ENCODE assay signal across 29 cellular contexts in genomic region chr6:13278991-13279390, GRCh38. TPM values are rescaled to one million over a fixed set of nuclear protein-coding genes. Genes with fewer than 3 reads are reported as not detected.
A peak's percentile ranks its signal among the peaks of the same experiment; 100 is the strongest.
DNase-seq lines count a peak whose midpoint lies in the region; ATAC-seq and TF ChIP-seq lines count a peak whose summit lies in the region.
"Had no signal": no experiment of that assay in that cellular context is flagged by ENCODE, and none has a peak within 500 bp of the region (broad histone marks: within the 10 kb centered on the region; RNA-seq: fewer than 3 reads in every experiment).

No MANE protein-coding gene starts in this region.

- TF ChIP-seq CTCF in fibroblast of villous mesenchyme (IDR thresholded peaks at IDR 0.05; ENCODE audit: insufficient read depth, low read depth, low read length) (no peak), chondrocyte (IDR thresholded peaks at IDR 0.05) (no peak), dorsolateral prefrontal cortex (IDR thresholded peaks at IDR 0.05 in 54 of 56, conservative IDR thresholded peaks at IDR 0.05 in 2 of 56; ENCODE audit: low read depth in 1 of 56, partially characterized antibody in 56 of 56) (no peak)

- H3K36me3 ChIP-seq in SK-N-MC (ENCODE audit: insufficient read depth, low read length): no peaks in the 10 kb centered on the region
- H3K36me3 ChIP-seq: pancreas, SJSA1 had no signal

- H3K9me3 ChIP-seq in SK-N-MC (ENCODE audit: low read depth, low read length): no peaks in the 10 kb centered on the region
- H3K9me3 ChIP-seq: A549, heart right ventricle, lower lobe of right lung, pancreas, SJSA1, upper lobe of left lung had no signal

- H3K4me3 ChIP-seq in SK-N-MC (peak overlapping the region; percentile 14; the same call in 1 of the 2 replicates), fibroblast of villous mesenchyme (ENCODE audit: low read depth, low read length) (no peak overlapping the region), dorsolateral prefrontal cortex (no peak overlapping the region)
- H3K4me3 ChIP-seq: A549, heart right ventricle, K562, lower lobe of right lung, pancreas, SJSA1, upper lobe of left lung had no signal

- H3K27ac ChIP-seq in SK-N-MC: peak overlapping the region; percentile 27; the same call in 1 of the 2 replicates
- no peak overlapping the region for H3K27ac ChIP-seq in dorsolateral prefrontal cortex
- H3K27ac ChIP-seq: A549, heart right ventricle, lower lobe of right lung, pancreas, SJSA1 had no signal

- H3K9me3 Mint-ChIP-seq in chondrocyte (ENCODE audit: low read depth): no peaks in the 10 kb centered on the region
- H3K9me3 Mint-ChIP-seq: activated CD8-positive, alpha-beta T cell treated with anti-CD3 and anti-CD28 coated beads for 36 hours; activated T-helper 17 cell treated with anti-CD3 and anti-CD28 coated beads, Interleukin-2, amount 50 U/mL, for 72 hours; CD4-positive, alpha-beta T cell; endodermal cell; natural killer cell treated with Interleukin-12 subunit alpha and Interleukin-12 subunit beta and Interleukin-15 and Interleukin-18, amount 100 ng/mL, for 72 hours; stimulated activated effector memory CD8-positive, alpha-beta T cell treated with anti-CD3 and anti-CD28 coated beads, Interleukin-12 subunit alpha, Interleukin-12 subunit beta, amount 100 ng/mL, for 72 hours had no signal

- no peak overlapping the region for H3K4me3 Mint-ChIP-seq in chondrocyte (ENCODE audit: unreplicated experiment)
- H3K4me3 Mint-ChIP-seq: activated CD8-positive, alpha-beta T cell treated with anti-CD3 and anti-CD28 coated beads for 36 hours; activated T-helper 17 cell treated with anti-CD3 and anti-CD28 coated beads, Interleukin-2, amount 50 U/mL, for 72 hours; CD4-positive, alpha-beta T cell; endodermal cell; natural killer cell treated with Interleukin-12 subunit alpha and Interleukin-12 subunit beta and Interleukin-15 and Interleukin-18, amount 100 ng/mL, for 72 hours; stimulated activated effector memory CD8-positive, alpha-beta T cell treated with anti-CD3 and anti-CD28 coated beads, Interleukin-12 subunit alpha, Interleukin-12 subunit beta, amount 100 ng/mL, for 72 hours had no signal

- no peak overlapping the region for H3K9ac ChIP-seq in SK-N-MC (ENCODE audit: insufficient read length)

- DNase-seq in AG08395 (ENCODE audit: low spot score) (peak; percentile 83), EH (ENCODE audit: low read depth) (peak; percentile 98), SK-N-MC (ENCODE audit: low read depth, low spot score) (peak; percentile 81), fibroblast of villous mesenchyme (ENCODE audit: low read depth) (peak; percentile 86), chondrocyte (ENCODE audit: low spot score) (no peak), dorsolateral prefrontal cortex (no peak)
- no peak for DNase-seq in stimulated activated CD4-positive, alpha-beta T cell treated with anti-CD3 and anti-CD28 coated beads, Interleukin-1b, Interleukin-23, amount 100 ng/mL, for 48 hours
- DNase-seq: activated CD4-positive, alpha-beta T cell treated with anti-CD3 and anti-CD28 coated beads for 1 hour; activated CD8-positive, alpha-beta T cell treated with anti-CD3 and anti-CD28 coated beads for 36 hours; aorta; CD4-positive, alpha-beta T cell; endodermal cell; heart right ventricle; lower lobe of right lung; NCI-H2029 treated with DMSO at 0.1 percent for 48 hours; NCI-H2227 treated with DMSO at 0.1 percent for 48 hours; pancreas; stimulated activated CD4-positive, alpha-beta T cell treated with anti-CD3 and anti-CD28 coated beads, Interleukin-4, amount 100 ng/mL, for 1 hour; substantia nigra; upper lobe of left lung had no signal

- no peaks in the 10 kb centered on the region for H3K4me1 Mint-ChIP-seq in chondrocyte (ENCODE audit: low read depth)

- ATAC-seq in GM21723 (IDR thresholded peaks at IDR 0.05; ENCODE audit: unreplicated experiment): no peak
- ATAC-seq: activated CD8-positive, alpha-beta T cell treated with anti-CD3 and anti-CD28 coated beads for 36 hours; activated naive CD4-positive, alpha-beta T cell treated with anti-CD3 and anti-CD28 coated beads, Interleukin-2, amount 50 U/mL, for 72 hours; activated T-helper 17 cell treated with anti-CD3 and anti-CD28 coated beads, Interleukin-2, amount 50 U/mL, for 72 hours; K562; lower lobe of right lung; natural killer cell treated with Interleukin-12 subunit alpha and Interleukin-12 subunit beta and Interleukin-15 and Interleukin-18, amount 100 ng/mL, for 72 hours; Panc1 had no signal

- H3K36me3 Mint-ChIP-seq in chondrocyte (ENCODE audit: low read depth): no peaks in the 10 kb centered on the region
- H3K36me3 Mint-ChIP-seq: natural killer cell treated with Interleukin-12 subunit alpha and Interleukin-12 subunit beta and Interleukin-15 and Interleukin-18, amount 100 ng/mL, for 72 hours had no signal

- no peak overlapping the region for H3K27ac Mint-ChIP-seq in chondrocyte (ENCODE audit: unreplicated experiment)
- H3K27ac Mint-ChIP-seq: activated CD8-positive, alpha-beta T cell treated with anti-CD3 and anti-CD28 coated beads for 36 hours; activated naive CD4-positive, alpha-beta T cell treated with anti-CD3 and anti-CD28 coated beads, Interleukin-2, amount 50 U/mL, for 72 hours; activated T-helper 17 cell treated with anti-CD3 and anti-CD28 coated beads, Interleukin-2, amount 50 U/mL, for 72 hours; CD4-positive, alpha-beta T cell; endodermal cell; natural killer cell treated with Interleukin-12 subunit alpha and Interleukin-12 subunit beta and Interleukin-15 and Interleukin-18, amount 100 ng/mL, for 72 hours; stimulated activated effector memory CD8-positive, alpha-beta T cell treated with anti-CD3 and anti-CD28 coated beads, Interleukin-12 subunit alpha, Interleukin-12 subunit beta, amount 100 ng/mL, for 72 hours had no signal

- intact Hi-C loops in dorsolateral prefrontal cortex (cut with DNase I): no loop called here

- H3K27me3 ChIP-seq in dorsolateral prefrontal cortex: no peaks in the 10 kb centered on the region
- H3K27me3 ChIP-seq: heart right ventricle, pancreas, SJSA1, upper lobe of left lung had no signal

- no peaks in the 10 kb centered on the region for H3K27me3 Mint-ChIP-seq in chondrocyte (ENCODE audit: low read depth)
- H3K27me3 Mint-ChIP-seq: activated CD8-positive, alpha-beta T cell treated with anti-CD3 and anti-CD28 coated beads for 36 hours; activated T-helper 17 cell treated with anti-CD3 and anti-CD28 coated beads, Interleukin-2, amount 50 U/mL, for 72 hours; CD4-positive, alpha-beta T cell had no signal

RNA-seq across cellular contexts. Expression of gene TBC1D7, which starts 49.3 kb away (rescaled TPM):
- total RNA-seq in fibroblast of villous mesenchyme: 23.7 and 27.4 TPM in 2 replicates
- 19.4 to 21.7 TPM (median 19.8 TPM) in 3 replicates for total RNA-seq in chondrocyte
- total RNA-seq in dorsolateral prefrontal cortex: 10 to 100 TPM; 18.2 to 52.1 (median 27.5) TPM

Comparison
In these comparisons a context has a peak if more than half of its experiments do, and no peak if none do; other contexts are left out.
1. DNase-seq: peak in AG08395 (single experiment), EH (single experiment), SK-N-MC (single experiment) and fibroblast of villous mesenchyme (single experiment); none in stimulated activated CD4-positive, alpha-beta T cell treated with anti-CD3 and anti-CD28 coated beads, Interleukin-1b, Interleukin-23, amount 100 ng/mL, for 48 hours (single experiment), chondrocyte (single experiment) and dorsolateral prefrontal cortex (0 of 10).